8 cellular contexts compared by ENCODE assay signal in the genomic region with DNA sequence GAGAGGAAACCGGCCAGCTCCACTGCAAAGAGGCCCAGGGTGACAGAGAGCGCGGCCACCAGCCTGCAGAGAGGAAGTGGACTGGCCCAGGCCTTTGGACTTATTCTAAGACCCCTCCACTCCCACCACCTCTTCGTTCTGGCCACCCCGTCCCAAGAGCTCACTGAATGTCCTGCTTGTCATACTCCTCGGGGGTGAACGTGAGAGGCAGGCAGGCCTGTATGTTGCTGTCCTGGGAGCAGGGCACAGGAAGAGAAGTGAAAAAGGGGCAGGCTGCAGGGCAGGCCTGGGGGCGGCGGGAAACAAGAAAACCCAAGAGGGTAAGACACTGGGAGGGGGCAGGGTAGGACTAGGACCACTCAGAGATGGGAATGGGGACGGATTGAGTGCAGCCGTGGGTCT. TPM values are rescaled to one million over a fixed set of nuclear protein-coding genes. Genes with fewer than 3 reads are reported as not detected.
DNase-seq lines count a peak whose midpoint lies in the region; ATAC-seq and TF ChIP-seq lines count a peak whose summit lies in the region.

No MANE protein-coding gene starts in this region.

- H3K27me3 Mint-ChIP-seq in mesothelial cell of epicardium (ENCODE audit: low read depth): no peaks in the 10 kb centered on the region

- peak overlapping the region; percentile 89 for H3K27ac Mint-ChIP-seq in mesothelial cell of epicardium

- DNase-seq in NB4 (ENCODE audit: low read depth): peak; percentile 61
- DNase-seq in choroid plexus epithelial cell (ENCODE audit: low read depth): no peak
- no peak for DNase-seq in mesothelial cell of epicardium (ENCODE audit: low spot score in 2 of 2, unreplicated experiment in 2 of 2)
- DNase-seq in dermis blood vessel endothelial cell: no peak
- no peak for DNase-seq in effector CD4-positive, alpha-beta T cell
- no peak for DNase-seq in activated CD4-positive, CD25-positive, alpha-beta regulatory T cell treated with anti-CD3 and anti-CD28 coated beads, Interleukin-2, amount 50 U/mL, for 72 hours

- H3K4me3 ChIP-seq in NB4 (ENCODE audit: low read depth, low read length) (peak overlapping the region; percentile 64), choroid plexus epithelial cell (ENCODE audit: low read depth, low read length) (peak overlapping the region; percentile 77)

- H3K4me1 Mint-ChIP-seq in mesothelial cell of epicardium: peaks cover 34% of the 10 kb centered on the region

- no peaks in the 10 kb centered on the region for H3K36me3 Mint-ChIP-seq in mesothelial cell of epicardium

- peak overlapping the region; percentile 88 for H3K4me3 Mint-ChIP-seq in mesothelial cell of epicardium

- no peak for TF ChIP-seq POLR2A in NB4 (IDR thresholded peaks at IDR 0.05; ENCODE audit: extremely low read depth, insufficient read length)

- ATAC-seq in GM19438 (IDR thresholded peaks at IDR 0.05; ENCODE audit: low read depth, unreplicated experiment) (peak; percentile 13), HG02970 (IDR thresholded peaks at IDR 0.05; ENCODE audit: low FRiP score, unreplicated experiment) (no peak)

- TF ChIP-seq CTCF in NB4 (IDR thresholded peaks at IDR 0.05; ENCODE audit: low read depth, low read length): no peak
- TF ChIP-seq CTCF in choroid plexus epithelial cell (conservative IDR thresholded peaks at IDR 0.05; ENCODE audit: low read depth, low read length): no peak
- no peak for TF ChIP-seq CTCF in mesothelial cell of epicardium (IDR thresholded peaks at IDR 0.05; ENCODE audit: unreplicated experiment)

- no peaks in the 10 kb centered on the region for H3K9me3 Mint-ChIP-seq in mesothelial cell of epicardium

RNA-seq across cellular contexts. Expression of gene TMEM107, which starts 0.4 kb away (rescaled TPM):
- total RNA-seq in mesothelial cell of epicardium: 22.0 to 23.2 TPM (median 22.6 TPM) in 3 replicates
- 13.0 and 17.5 TPM in 2 replicates for total RNA-seq in dermis blood vessel endothelial cell

RNA-seq across cellular contexts. Expression of gene VAMP2, which starts 13.0 kb away (rescaled TPM):
- total RNA-seq in mesothelial cell of epicardium: 51.3 to 55.3 TPM (median 54.8 TPM) in 3 replicates
- 4.4 and 5.2 TPM in 2 replicates for total RNA-seq in dermis blood vessel endothelial cell

RNA-seq across cellular contexts. Expression of gene BORCS6, which starts 14.2 kb away (rescaled TPM):
- total RNA-seq in mesothelial cell of epicardium (2.7 to 3.1 TPM (median 3.0 TPM) in 3 replicates), dermis blood vessel endothelial cell (16.6 and 18.9 TPM in 2 replicates)

RNA-seq across cellular contexts. Expression of gene PER1, which starts 23.6 kb away (rescaled TPM):
- total RNA-seq in mesothelial cell of epicardium (55.2 to 70.2 TPM (median 58.0 TPM) in 3 replicates), dermis blood vessel endothelial cell (7.7 and 18.7 TPM in 2 replicates)

RNA-seq across cellular contexts. Expression of gene AURKB, which starts 34.6 kb away (rescaled TPM):
- total RNA-seq in mesothelial cell of epicardium (33.1 to 37.4 TPM (median 37.3 TPM) in 3 replicates), dermis blood vessel endothelial cell (15.3 and 58.0 TPM in 2 replicates)
